Comparison of ENCODE assay signal across 9 cellular contexts in the genomic region with DNA sequence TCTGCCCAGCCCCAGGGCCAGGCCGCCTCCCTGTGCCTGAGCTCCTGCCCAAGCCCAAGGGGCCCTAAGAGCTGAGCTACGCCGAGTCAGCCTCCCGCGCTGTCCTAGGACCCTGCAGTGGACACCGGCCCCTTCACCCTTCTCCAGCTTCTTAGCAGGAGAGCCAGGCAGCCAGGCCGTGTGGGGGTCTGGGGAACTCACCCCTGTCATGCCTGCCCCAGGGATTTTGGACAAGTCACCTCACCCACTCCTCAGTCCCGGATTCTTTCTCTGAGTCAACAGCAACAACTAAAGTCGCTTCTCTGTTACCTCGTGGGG.
DNase-seq lines count a peak whose midpoint lies in the region; ATAC-seq and TF ChIP-seq lines count a peak whose summit lies in the region.
"Had no signal": no experiment of that assay in that cellular context is flagged by ENCODE, and none has a peak within 500 bp of the region (broad histone marks: within the 10 kb centered on the region; RNA-seq: fewer than 3 reads in every experiment).

No MANE protein-coding gene starts in this region.

- H3K4me3 ChIP-seq in duodenal mucosa (ENCODE audit: low read depth in 1 of 2, low read length in 2 of 2) (peak overlapping the region; percentile 41 to 57), gastroesophageal sphincter (no peak overlapping the region)
- H3K4me3 ChIP-seq: A549 had no signal

- no peaks in the 10 kb centered on the region for H3K9me3 Mint-ChIP-seq in T-helper 2 cell treated with Interferon-gamma antibody and Interleukin-4, amounts not matched to agents 5 μg/mL and 100 μg/mL, for 36 hours
- H3K9me3 Mint-ChIP-seq in stimulated activated naive B cell treated with anti-CD40 and anti-IgM and Interleukin-4, amounts not matched to agents 10 μg/mL and 1 μg/mL and 100 μg/mL, for 72 hours, result no peaks in the 10 kb centered on the region

- H3K27ac ChIP-seq in duodenal mucosa (ENCODE audit: low read depth, low read length), result no peak overlapping the region
- peak overlapping the region in 1 of 4 donors; percentile 67 for H3K27ac ChIP-seq in gastroesophageal sphincter
- H3K27ac ChIP-seq: A549 had no signal

- H3K4me1 ChIP-seq in duodenal mucosa (ENCODE audit: control insufficient read depth in 1 of 2, insufficient read depth in 2 of 2, low read length in 2 of 2) (peaks cover 25 to 36% of the 10 kb centered on the region in 2 donors), gastroesophageal sphincter (peaks cover 0 to 25% (median 14%) of the 10 kb centered on the region in 3 donors)
- H3K4me1 ChIP-seq: A549 had no signal

- H3K36me3 ChIP-seq in duodenal mucosa (ENCODE audit: control insufficient read depth in 1 of 2, insufficient read depth in 2 of 2, low read length in 2 of 2), result peaks cover 6 to 16% of the 10 kb centered on the region in 2 donors
- no peaks in the 10 kb centered on the region for H3K36me3 ChIP-seq in gastroesophageal sphincter

- peak overlapping the region; percentile 91 for H3K4me3 Mint-ChIP-seq in T-helper 2 cell treated with Interferon-gamma antibody and Interleukin-4, amounts not matched to agents 5 μg/mL and 100 μg/mL, for 36 hours
- peak overlapping the region; percentile 92 for H3K4me3 Mint-ChIP-seq in stimulated activated naive B cell treated with anti-CD40 and anti-IgM and Interleukin-4, amounts not matched to agents 10 μg/mL and 1 μg/mL and 100 μg/mL, for 72 hours

- peaks cover 35% of the 10 kb centered on the region for H3K4me1 Mint-ChIP-seq in T-helper 2 cell treated with Interferon-gamma antibody and Interleukin-4, amounts not matched to agents 5 μg/mL and 100 μg/mL, for 36 hours (ENCODE audit: low read depth)
- H3K4me1 Mint-ChIP-seq in stimulated activated naive B cell treated with anti-CD40 and anti-IgM and Interleukin-4, amounts not matched to agents 10 μg/mL and 1 μg/mL and 100 μg/mL, for 72 hours, result peaks cover 50 to 71% of the 10 kb centered on the region in 2 donors

- TF ChIP-seq POLR2A in gastroesophageal sphincter (IDR thresholded peaks at IDR 0.05), result no peak

- DNase-seq in T-helper 2 cell treated with Interferon-gamma antibody and Interleukin-4, amounts not matched to agents 5 μg/mL and 100 μg/mL, for 36 hours (ENCODE audit: low spot score), result no peak
- no peak for DNase-seq in T-helper 2 cell
- no peak for DNase-seq in stimulated activated naive B cell treated with anti-CD40 and anti-IgM and Interleukin-4, amounts not matched to agents 10 μg/mL and 1 μg/mL and 100 μg/mL, for 72 hours
- DNase-seq in NCI-H2171 (lab: John Stamatoyannopoulos, UW), result no peak

- H3K9me3 ChIP-seq in duodenal mucosa (ENCODE audit: control insufficient read depth in 1 of 2, low read length in 2 of 2), result no peaks in the 10 kb centered on the region
- H3K9me3 ChIP-seq in gastroesophageal sphincter, result no peaks in the 10 kb centered on the region
- H3K9me3 ChIP-seq: A549 had no signal

- peaks cover 20% of the 10 kb centered on the region for H3K36me3 Mint-ChIP-seq in T-helper 2 cell treated with Interferon-gamma antibody and Interleukin-4, amounts not matched to agents 5 μg/mL and 100 μg/mL, for 36 hours (ENCODE audit: low read depth)
- H3K36me3 Mint-ChIP-seq in stimulated activated naive B cell treated with anti-CD40 and anti-IgM and Interleukin-4, amounts not matched to agents 10 μg/mL and 1 μg/mL and 100 μg/mL, for 72 hours, result peaks cover 13 to 31% of the 10 kb centered on the region in 2 donors

- H3K27me3 Mint-ChIP-seq in T-helper 2 cell treated with Interferon-gamma antibody and Interleukin-4, amounts not matched to agents 5 μg/mL and 100 μg/mL, for 36 hours (ENCODE audit: low read depth), result no peaks in the 10 kb centered on the region
- H3K27me3 Mint-ChIP-seq in stimulated activated naive B cell treated with anti-CD40 and anti-IgM and Interleukin-4, amounts not matched to agents 10 μg/mL and 1 μg/mL and 100 μg/mL, for 72 hours, result no peaks in the 10 kb centered on the region

- peak; percentile 1 for ATAC-seq in HG03520 (IDR thresholded peaks at IDR 0.05; ENCODE audit: unreplicated experiment)
- ATAC-seq in stimulated activated naive B cell treated with anti-CD40 and anti-IgM and Interleukin-4, amounts not matched to agents 10 μg/mL and 1 μg/mL and 100 μg/mL, for 72 hours (replicated peaks), result no peak
- no peak for ATAC-seq in gastroesophageal sphincter
- ATAC-seq in HG02938 (IDR thresholded peaks at IDR 0.05; ENCODE audit: unreplicated experiment), result no peak

- no peak overlapping the region for H3K9ac ChIP-seq in duodenal mucosa (ENCODE audit: low read depth in 1 of 2, low read length in 2 of 2)

- 96% methylated on average over 4 of the region's 10 CpGs; no CpG with 5 or more reads in 1 of the 2 donors for WGBS in gastroesophageal sphincter (ENCODE audit: low coverage in 1 of 2), 2 donors

- TF ChIP-seq EP300 in gastroesophageal sphincter (IDR thresholded peaks at IDR 0.05), result no peak

- no peaks in the 10 kb centered on the region for H3K27me3 ChIP-seq in duodenal mucosa (ENCODE audit: control insufficient read depth in 1 of 2, insufficient read depth in 2 of 2, low read length in 2 of 2)
- H3K27me3 ChIP-seq in gastroesophageal sphincter, result no peaks in the 10 kb centered on the region

- peak overlapping the region; percentile 95 for H3K27ac Mint-ChIP-seq in T-helper 2 cell treated with Interferon-gamma antibody and Interleukin-4, amounts not matched to agents 5 μg/mL and 100 μg/mL, for 36 hours
- H3K27ac Mint-ChIP-seq in stimulated activated naive B cell treated with anti-CD40 and anti-IgM and Interleukin-4, amounts not matched to agents 10 μg/mL and 1 μg/mL and 100 μg/mL, for 72 hours, result peak overlapping the region; percentile 93

- TF ChIP-seq CTCF in gastroesophageal sphincter (IDR thresholded peaks at IDR 0.05), result no peak

Comparison
In these comparisons a context has a peak if more than half of its experiments do, and no peak if none do; other contexts are left out.
1. H3K4me3 ChIP-seq: peak in duodenal mucosa (2 of 2); none in gastroesophageal sphincter (0 of 2).